In genomic region chr5:5421961-5422818, GRCh38 we compare ENCODE assay signal across 8 cellular contexts. TPM values are rescaled to one million over a fixed set of nuclear protein-coding genes. Genes with fewer than 3 reads are reported as not detected.
DNase-seq lines count a peak whose midpoint lies in the region; ATAC-seq and TF ChIP-seq lines count a peak whose summit lies in the region.

TSS of gene ICE1 (plus strand) at chr5:5422677. CDS start at chr5:5422916, 239 bp downstream.

- H3K27ac Mint-ChIP-seq in CD14-positive monocyte, result peak within 1 kb of the TSS; percentile 94 to 97 (median 97)

- no peaks in the 10 kb centered on the region for H3K9me3 ChIP-seq in liver (ENCODE audit: control insufficient read depth in 4 of 4, low read length in 3 of 4)

- no peaks in the 10 kb centered on the region for H3K9me3 Mint-ChIP-seq in CD14-positive monocyte

- no peak for TF ChIP-seq RAD21 in liver (IDR thresholded peaks at IDR 0.05)

- peak within 1 kb of the TSS; percentile 89 to 97 (median 94) for H3K4me3 ChIP-seq in liver (ENCODE audit: low read depth in 1 of 3, low read length in 3 of 3)

- under 1% methylated on average over 71 of the region's 71 CpGs for WGBS in liver

- peaks cover 15% of the 10 kb centered on the region for H3K4me1 Mint-ChIP-seq in CD14-positive monocyte

- H3K27me3 Mint-ChIP-seq in CD14-positive monocyte (ENCODE audit: low read depth in 3 of 3), result peaks cover 0 to 5% (median 3%) of the 10 kb centered on the region in 3 donors

- H3K9ac ChIP-seq in liver (ENCODE audit: low read depth in 1 of 2, low read length in 2 of 2), result peak within 1 kb of the TSS; percentile 78 to 86

- H3K4me3 Mint-ChIP-seq in CD14-positive monocyte, result peak within 1 kb of the TSS; percentile 92 to 95

- DNase-seq in CD14-positive monocyte (ENCODE audit: low spot score), result peak; percentile 98
- DNase-seq in NCI-H82 (lab: John Stamatoyannopoulos, UW), result peak; percentile 97
- DNase-seq in activated CD4-positive, alpha-beta T cell treated with anti-CD3 and anti-CD28 coated beads, Interleukin-2, amount 50 U/mL, for 48 hours, result peak; percentile 88 to 92
- peak; percentile 97 to 99 for DNase-seq in dermis microvascular lymphatic vessel endothelial cell (ENCODE audit: low read depth in 2 of 2)
- peak; percentile 95 for DNase-seq in stimulated activated CD4-positive, alpha-beta T cell treated with anti-CD3 and anti-CD28 coated beads, Interleukin-4, amount 100 ng/mL, for 24 hours

- H3K27me3 ChIP-seq in liver (ENCODE audit: control insufficient read depth in 4 of 4, insufficient read depth in 4 of 4, low read length in 3 of 4), result no peaks in the 10 kb centered on the region

- TF ChIP-seq CTCF in CD14-positive monocyte (IDR thresholded peaks at IDR 0.05) (no peak), liver (IDR thresholded peaks at IDR 0.05; ENCODE audit: low read depth, low read length, missing input control) (no peak)

- H3K4me1 ChIP-seq in liver (ENCODE audit: control insufficient read depth in 4 of 4, insufficient read depth in 4 of 4, low read length in 3 of 4), result peaks cover 4 to 40% (median 35%) of the 10 kb centered on the region in 4 donors

- peak within 1 kb of the TSS; percentile 94 to 98 for H3K27ac ChIP-seq in liver (ENCODE audit: low read depth in 1 of 2, low read length in 2 of 2)

- H3K36me3 ChIP-seq in liver (ENCODE audit: control insufficient read depth in 4 of 4, insufficient read depth in 3 of 4, low read depth in 1 of 4, low read length in 3 of 4), result no peaks in the 10 kb centered on the region

- intact Hi-C loops in CD14-positive monocyte (cut with micrococcal nuclease), result loop anchor here (2.0 to 10.0 kb wide), 4 partner anchors 1210 to 1293 kb away; partner anchors contain the start of genes NSUN2 (in 2 of the 2), SRD5A1 (in 2 of the 2) and TENT4A (in 1 of the 2)

- no peaks in the 10 kb centered on the region for H3K36me3 Mint-ChIP-seq in CD14-positive monocyte

- ATAC-seq in GM19397 (IDR thresholded peaks at IDR 0.05; ENCODE audit: unreplicated experiment) (peak; percentile 76), HG03571 (IDR thresholded peaks at IDR 0.05; ENCODE audit: unreplicated experiment) (peak; percentile 89)

TF ChIP-seq in liver, 16 proteins besides CTCF, POLR2A, EP300 and RAD21:
- peak in 1 of 2 donors; percentile 79 for TF ChIP-seq GABPA (IDR thresholded peaks at IDR 0.05 in 1 of 2, conservative IDR thresholded peaks at IDR 0.05 in 1 of 2)
- peak; percentile 64 to 68 for TF ChIP-seq RXRA (IDR thresholded peaks at IDR 0.05)
- peak; percentile 89 for TF ChIP-seq REST (IDR thresholded peaks at IDR 0.05)
- no peak for TF ChIP-seq HNF4G (IDR thresholded peaks at IDR 0.05)
- TF ChIP-seq YY1 (IDR thresholded peaks at IDR 0.05), result peak; percentile 90
- peak; percentile 57 to 89 for TF ChIP-seq EGR1 (IDR thresholded peaks at IDR 0.05; ENCODE audit: low read depth in 2 of 2)
- TF ChIP-seq TAF1 (conservative IDR thresholded peaks at IDR 0.05), result peak; percentile 79
- peak; percentile 63 for TF ChIP-seq MAX (IDR thresholded peaks at IDR 0.05)
- TF ChIP-seq, protein P1, sequence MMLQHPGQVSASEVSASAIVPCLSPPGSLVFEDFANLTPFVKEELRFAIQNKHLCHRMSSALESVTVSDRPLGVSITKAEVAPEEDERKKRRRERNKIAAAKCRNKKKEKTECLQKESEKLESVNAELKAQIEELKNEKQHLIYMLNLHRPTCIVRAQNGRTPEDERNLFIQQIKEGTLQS (IDR thresholded peaks at IDR 0.05), result peak; percentile 48
- TF ChIP-seq HNF4A (conservative IDR thresholded peaks at IDR 0.05), result peak; percentile 39 to 45
- TF ChIP-seq SP1 (IDR thresholded peaks at IDR 0.05), result peak; percentile 91
- no peak for TF ChIP-seq FOXA1 (IDR thresholded peaks at IDR 0.05)
- TF ChIP-seq NR2F2 (IDR thresholded peaks at IDR 0.05), result peak; percentile 80
- TF ChIP-seq JUND (IDR thresholded peaks at IDR 0.05), result peak; percentile 58 to 72
- peak; percentile 67 for TF ChIP-seq ZBTB33 (IDR thresholded peaks at IDR 0.05)
- no peak for TF ChIP-seq FOXA2 (IDR thresholded peaks at IDR 0.05)

RNA-seq across cellular contexts. Expression of gene ICE1, which starts in this region (rescaled TPM):
- polyA plus RNA-seq in CD14-positive monocyte (1 to 10 TPM; 2.4 to 8.2 TPM), liver (1 to 10 TPM; 4.1 to 6.4 TPM)
- total RNA-seq in dermis microvascular lymphatic vessel endothelial cell (17.5 and 18.8 TPM in 2 replicates), liver (10 to 100 TPM; 12.7 to 18.8 TPM)

Comparison
In these comparisons a context has a peak if more than half of its experiments do, and no peak if none do; other contexts are left out.
1. Peak in every context shown above with its lines: DNase-seq, ATAC-seq, H3K4me3 ChIP-seq and H3K27ac ChIP-seq.